In the genomic region with DNA sequence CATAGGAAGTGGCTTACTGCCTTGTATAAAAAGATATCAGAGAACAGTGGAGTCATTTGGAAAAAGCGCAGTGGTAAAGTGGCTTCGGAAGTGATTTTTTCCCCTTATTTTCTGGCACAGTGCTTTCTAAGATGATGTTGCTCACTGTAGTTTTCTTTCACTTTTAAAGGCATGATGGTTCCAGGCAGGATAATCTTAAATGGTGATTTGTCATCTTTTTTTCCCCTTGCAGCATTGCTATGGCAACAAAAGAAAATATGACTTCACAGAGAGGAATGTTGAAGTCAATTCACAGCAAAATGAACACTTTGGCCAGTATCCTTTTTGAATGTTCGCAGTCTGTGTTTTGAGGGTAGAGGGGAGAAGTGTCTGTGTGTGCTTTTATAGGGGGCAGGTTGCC, we compare ENCODE assay signal across 13 cellular contexts. TPM values are rescaled to one million over a fixed set of nuclear protein-coding genes. Genes with fewer than 3 reads are reported as not detected.
A peak's percentile ranks its signal among the peaks of the same experiment; 100 is the strongest.
DNase-seq lines count a peak whose midpoint lies in the region; ATAC-seq and TF ChIP-seq lines count a peak whose summit lies in the region.
"Had no signal": no experiment of that assay in that cellular context is flagged by ENCODE, and none has a peak within 500 bp of the region (broad histone marks: within the 10 kb centered on the region; RNA-seq: fewer than 3 reads in every experiment).

No MANE protein-coding gene starts in this region.

- H3K27ac ChIP-seq in mammary epithelial cell (ENCODE audit: insufficient read depth, low read depth, low read length) = no peak overlapping the region
- peak overlapping the region; percentile 40 to 59 for H3K27ac ChIP-seq in uterus
- H3K27ac ChIP-seq: SJCRH30, upper lobe of left lung had no signal

- in situ Hi-C loops in mammary epithelial cell (cut with MboI; ENCODE audit: low sequenced_read_pairs in 2 of 2) = no loop called here

- dilution Hi-C loops in mammary epithelial cell (cut with HindIII; ENCODE audit: low sequenced_read_pairs) = no loop called here

- H3K4me3 ChIP-seq in mammary epithelial cell (replicated peaks in 1 of 3; ENCODE audit: insufficient read depth in 1 of 3, low read depth in 2 of 3, low read length in 3 of 3) (no peak overlapping the region), uterus (no peak overlapping the region)
- H3K4me3 ChIP-seq: SJCRH30, upper lobe of left lung had no signal

- no peak for TF ChIP-seq POLR2A in uterus (IDR thresholded peaks at IDR 0.05)

- H3K27me3 Mint-ChIP-seq in activated naive CD4-positive, alpha-beta T cell treated with anti-CD3 and anti-CD28 coated beads, Interleukin-2, amount 50 U/mL, for 24 hours = no peaks in the 10 kb centered on the region

- 100% methylated on average over 3 of the region's 3 CpGs for WGBS in mammary epithelial cell (ENCODE audit: low coverage, missing lambda C conversion rate)

- no peak overlapping the region for H3K4me2 ChIP-seq in mammary epithelial cell (ENCODE audit: insufficient read depth, low read depth, low read length)

- intact Hi-C loops in mammary epithelial cell (cut with micrococcal nuclease) = no loop called here
- intact Hi-C loops in uterus (cut with DNase I; ENCODE audit: low total_unique reads) = no loop called here

- CTCF ChIA-PET in mammary epithelial cell (lab: Charles Lee; ENCODE audit: low non-redundant PET) = no interaction called here

- H3K4me1 ChIP-seq in mammary epithelial cell (ENCODE audit: insufficient read depth, low read length) (peaks cover 5% of the 10 kb centered on the region), uterus (peaks cover 0 to 7% of the 10 kb centered on the region in 2 donors)
- H3K4me1 ChIP-seq: upper lobe of left lung had no signal

- no peak for ATAC-seq in GM21447 (IDR thresholded peaks at IDR 0.05; ENCODE audit: unreplicated experiment)

- peaks cover 22% of the 10 kb centered on the region for H3K36me3 Mint-ChIP-seq in activated naive CD4-positive, alpha-beta T cell treated with anti-CD3 and anti-CD28 coated beads, Interleukin-2, amount 50 U/mL, for 24 hours

- TF ChIP-seq CTCF in mammary epithelial cell (conservative IDR thresholded peaks at IDR 0.05 in 1 of 2, IDR thresholded peaks at IDR 0.05 in 1 of 2; ENCODE audit: extremely low read depth in 1 of 2, insufficient read depth in 1 of 2, low read depth in 1 of 2, low read length in 2 of 2) (no peak), uterus (IDR thresholded peaks at IDR 0.05) (no peak)

- H3K27me3 ChIP-seq in mammary epithelial cell (ENCODE audit: insufficient read depth, low read length) (no peaks in the 10 kb centered on the region), uterus (no peaks in the 10 kb centered on the region)
- H3K27me3 ChIP-seq: SJCRH30, upper lobe of left lung had no signal

- peak overlapping the region; percentile 41 for H3K27ac Mint-ChIP-seq in activated naive CD4-positive, alpha-beta T cell treated with anti-CD3 and anti-CD28 coated beads, Interleukin-2, amount 50 U/mL, for 24 hours
- H3K27ac Mint-ChIP-seq: activated T-helper 1 cell treated with anti-CD3 and anti-CD28 coated beads, Interleukin-12 subunit alpha, Interleukin-12 subunit beta, Interleukin-2, Interleukin-4 antibody, amounts not matched to agents 30 ng/mL and 10 ng/mL and 1 ng/mL, durations not matched to agents 14 hours and 24 hours and 36 hours had no signal

- no peak for DNase-seq in activated naive CD4-positive, alpha-beta T cell treated with anti-CD3 and anti-CD28 coated beads, Interleukin-2, amount 50 U/mL, for 16 hours
- DNase-seq in mammary epithelial cell (peak; percentile 62), kidney tubule cell (ENCODE audit: low spot score) (peak; percentile 73), uterus (no peak)
- DNase-seq in activated CD4-positive, CD25-positive, alpha-beta regulatory T cell treated with anti-CD3 and anti-CD28 coated beads, Interleukin-2, amount 50 U/mL, for 72 hours = no peak
- no peak for DNase-seq in activated CD4-positive, alpha-beta T cell treated with anti-CD3 and anti-CD28 coated beads for 48 hours
- DNase-seq: NCI-H1092 treated with DMSO at 0.1 percent for 48 hours, SJCRH30, upper lobe of left lung had no signal

- no peaks in the 10 kb centered on the region for H3K9me3 Mint-ChIP-seq in activated naive CD4-positive, alpha-beta T cell treated with anti-CD3 and anti-CD28 coated beads, Interleukin-2, amount 50 U/mL, for 24 hours
- H3K9me3 Mint-ChIP-seq: activated T-helper 1 cell treated with anti-CD3 and anti-CD28 coated beads, Interleukin-12 subunit alpha, Interleukin-12 subunit beta, Interleukin-2, Interleukin-4 antibody, amounts not matched to agents 30 ng/mL and 10 ng/mL and 1 ng/mL, durations not matched to agents 14 hours and 24 hours and 36 hours had no signal

- H3K9me3 ChIP-seq in mammary epithelial cell (replicated peaks; ENCODE audit: insufficient read depth, low read length) = no peaks in the 10 kb centered on the region
- H3K9me3 ChIP-seq in uterus = no peaks in the 10 kb centered on the region
- H3K9me3 ChIP-seq: SJCRH30, upper lobe of left lung had no signal

- no peak overlapping the region for H3K4me3 Mint-ChIP-seq in activated naive CD4-positive, alpha-beta T cell treated with anti-CD3 and anti-CD28 coated beads, Interleukin-2, amount 50 U/mL, for 24 hours
- H3K4me3 Mint-ChIP-seq: activated T-helper 1 cell treated with anti-CD3 and anti-CD28 coated beads, Interleukin-12 subunit alpha, Interleukin-12 subunit beta, Interleukin-2, Interleukin-4 antibody, amounts not matched to agents 30 ng/mL and 10 ng/mL and 1 ng/mL, durations not matched to agents 14 hours and 24 hours and 36 hours; CD14-positive monocyte had no signal

- no peaks in the 10 kb centered on the region for H4K20me1 ChIP-seq in mammary epithelial cell (ENCODE audit: insufficient read depth, low read length)

- peaks cover 2% of the 10 kb centered on the region for H3K79me2 ChIP-seq in mammary epithelial cell (ENCODE audit: insufficient read depth, low read length)

- BruUV-seq in mammary epithelial cell (replicated peaks; lab: Mats Ljungman, UMichigan) = no TSS peak

- no peak overlapping the region for H3K9ac ChIP-seq in mammary epithelial cell (ENCODE audit: insufficient read depth, low read length)

- H3K4me1 Mint-ChIP-seq in activated naive CD4-positive, alpha-beta T cell treated with anti-CD3 and anti-CD28 coated beads, Interleukin-2, amount 50 U/mL, for 24 hours = peaks cover 20% of the 10 kb centered on the region

- peaks cover 13% of the 10 kb centered on the region for H3K36me3 ChIP-seq in mammary epithelial cell (ENCODE audit: insufficient read depth, low read length)
- no peaks in the 10 kb centered on the region for H3K36me3 ChIP-seq in uterus

- H2AFZ ChIP-seq in mammary epithelial cell (ENCODE audit: low read depth, low read length) = no peak overlapping the region

RNA-seq across cellular contexts. Expression of a gene that starts 42.5 kb away (rescaled TPM):
- total RNA-seq in mammary epithelial cell = 10 to 100 TPM; 27.8 to 54.6 TPM
- polyA plus RNA-seq in mammary epithelial cell = 24.8 TPM
- 16.6 TPM for polyA minus RNA-seq in mammary epithelial cell
- total RNA-seq in uterus = 10 to 100 TPM in 3 of 4 donors, 1 to 10 TPM in 1; 9.4 to 69.7 (median 45.3) TPM

Comparison
In these comparisons a context has a peak if more than half of its experiments do, and no peak if none do; other contexts are left out.
1. DNase-seq: peak in mammary epithelial cell (single experiment) and kidney tubule cell (single experiment); none in activated naive CD4-positive, alpha-beta T cell treated with anti-CD3 and anti-CD28 coated beads, Interleukin-2, amount 50 U/mL, for 16 hours (single experiment), uterus (0 of 2), activated CD4-positive, CD25-positive, alpha-beta regulatory T cell treated with anti-CD3 and anti-CD28 coated beads, Interleukin-2, amount 50 U/mL, for 72 hours (single experiment) and activated CD4-positive, alpha-beta T cell treated with anti-CD3 and anti-CD28 coated beads for 48 hours (single experiment).